In the genomic region with DNA sequence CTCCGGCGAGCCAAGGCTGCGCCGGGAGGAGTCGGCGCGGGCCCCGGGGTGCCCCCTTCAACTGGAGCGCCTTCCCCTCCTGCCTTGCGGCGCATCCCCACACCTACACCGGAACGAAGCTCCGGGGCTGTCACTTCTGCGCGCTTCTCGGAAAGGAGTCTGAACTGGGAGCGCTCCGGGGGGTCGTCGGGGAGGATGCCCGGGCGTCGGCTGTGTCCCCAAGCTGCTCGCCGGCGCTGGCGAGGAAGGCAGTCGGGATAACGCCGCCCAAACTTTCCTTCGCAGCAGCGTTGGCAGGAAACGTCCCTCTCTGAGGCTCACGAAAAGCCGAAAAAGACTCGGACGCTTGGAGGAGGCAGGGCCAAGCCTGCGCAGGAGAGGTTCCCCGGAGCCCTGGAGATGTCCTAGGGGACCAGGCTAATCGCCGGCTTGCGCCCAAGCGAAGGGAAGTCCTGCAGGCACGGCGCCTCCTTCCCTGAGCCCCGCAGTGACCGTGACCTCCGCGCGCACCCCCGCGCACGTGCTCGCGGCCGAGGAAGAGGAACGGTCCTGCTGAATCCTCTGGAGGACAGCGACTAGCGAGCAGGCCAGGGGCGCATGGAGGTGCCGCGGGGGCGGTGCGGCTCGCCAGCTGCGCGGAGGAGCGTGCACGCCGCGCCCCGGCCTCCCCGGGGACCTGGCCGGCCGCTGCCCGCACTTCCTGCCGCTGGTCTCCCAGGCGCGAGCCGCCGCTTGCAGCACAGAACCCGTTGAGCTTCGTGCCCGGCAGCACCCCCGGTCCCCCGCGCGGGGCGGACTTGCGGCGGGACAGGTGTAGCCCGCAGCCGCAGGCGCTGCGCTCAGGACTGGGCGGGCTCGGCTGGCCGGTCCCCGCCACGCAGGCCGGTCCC, we compare ENCODE assay signal across 8 cellular contexts. TPM values are rescaled to one million over a fixed set of nuclear protein-coding genes. Genes with fewer than 3 reads are reported as not detected.
DNase-seq lines count a peak whose midpoint lies in the region; ATAC-seq and TF ChIP-seq lines count a peak whose summit lies in the region.

A gene (plus strand): TSS at position 740 of the 890 bp plus-strand sequence.

- H3K9me3 Mint-ChIP-seq in activated CD4-positive, alpha-beta T cell treated with anti-CD3 and anti-CD28 coated beads for 36 hours (ENCODE audit: low read depth), result no peaks in the 10 kb centered on the region
- no peaks in the 10 kb centered on the region for H3K9me3 Mint-ChIP-seq in activated T-helper 1 cell treated with anti-CD3 and anti-CD28 coated beads, Interleukin-12 subunit alpha, Interleukin-12 subunit beta, Interleukin-2, Interleukin-4 antibody, amounts not matched to agents 30 ng/mL and 10 ng/mL and 1 ng/mL, durations not matched to agents 14 hours and 24 hours and 36 hours
- H3K9me3 Mint-ChIP-seq in natural killer cell treated with Interleukin-12 subunit alpha and Interleukin-12 subunit beta and Interleukin-15 and Interleukin-18, amount 100 ng/mL, for 72 hours, result no peaks in the 10 kb centered on the region

- peak within 1 kb of the TSS; percentile 67 for H2AFZ ChIP-seq in KMS-11 (ENCODE audit: low read depth)

- peak; percentile 52 for DNase-seq in activated CD4-positive, alpha-beta T cell treated with anti-CD3 and anti-CD28 coated beads for 36 hours
- no peak for DNase-seq in activated CD4-positive, alpha-beta T cell treated with anti-CD3 and anti-CD28 coated beads for 1 hour
- DNase-seq in activated T-helper 1 cell treated with anti-CD3 and anti-CD28 coated beads, Interleukin-12 subunit alpha, Interleukin-12 subunit beta, Interleukin-2, Interleukin-4 antibody, amounts not matched to agents 30 ng/mL and 10 ng/mL and 1 ng/mL, durations not matched to agents 14 hours and 24 hours and 36 hours (ENCODE audit: low spot score), result no peak
- peak; percentile 31 to 46 for DNase-seq in foreskin keratinocyte
- DNase-seq in natural killer cell treated with Interleukin-12 subunit alpha and Interleukin-12 subunit beta and Interleukin-15 and Interleukin-18, amount 100 ng/mL, for 72 hours (ENCODE audit: low spot score), result peak; percentile 72

- peaks cover 31% of the 10 kb centered on the region for H3K4me1 Mint-ChIP-seq in activated CD4-positive, alpha-beta T cell treated with anti-CD3 and anti-CD28 coated beads for 36 hours
- peaks cover 22% of the 10 kb centered on the region for H3K4me1 Mint-ChIP-seq in activated T-helper 1 cell treated with anti-CD3 and anti-CD28 coated beads, Interleukin-12 subunit alpha, Interleukin-12 subunit beta, Interleukin-2, Interleukin-4 antibody, amounts not matched to agents 30 ng/mL and 10 ng/mL and 1 ng/mL, durations not matched to agents 14 hours and 24 hours and 36 hours (ENCODE audit: low read depth)
- peaks cover 5 to 11% of the 10 kb centered on the region in 2 donors for H3K4me1 Mint-ChIP-seq in natural killer cell treated with Interleukin-12 subunit alpha and Interleukin-12 subunit beta and Interleukin-15 and Interleukin-18, amount 100 ng/mL, for 72 hours (ENCODE audit: low read depth in 2 of 2)

- ATAC-seq in activated CD4-positive, alpha-beta T cell treated with anti-CD3 and anti-CD28 coated beads for 36 hours, result peak; percentile 25
- ATAC-seq in foreskin keratinocyte, result peak; percentile 7
- peak; percentile 52 to 72 for ATAC-seq in natural killer cell treated with Interleukin-12 subunit alpha and Interleukin-12 subunit beta and Interleukin-15 and Interleukin-18, amount 100 ng/mL, for 72 hours
- ATAC-seq in GM18873 (IDR thresholded peaks at IDR 0.05; ENCODE audit: low FRiP score, unreplicated experiment), result no peak
- no peak for ATAC-seq in GM21576 (IDR thresholded peaks at IDR 0.05; ENCODE audit: unreplicated experiment)

- TF ChIP-seq CTCF in KMS-11 (conservative IDR thresholded peaks at IDR 0.05; ENCODE audit: low read depth, low read length), result no peak; the same call in 1 of the 2 replicates
- TF ChIP-seq CTCF in foreskin keratinocyte (conservative IDR thresholded peaks at IDR 0.05), result no peak

- CTCF ChIA-PET in activated CD4-positive, alpha-beta T cell treated with anti-CD3 and anti-CD28 coated beads for 36 hours (lab: Charles Lee), result interaction anchor here (0.9 to 1.1 kb wide), 4 partner anchors 22 to 382 kb away, joined by 3 to 13 read pairs (median 3); no protein-coding TSS in a partner anchor

- H3K79me2 ChIP-seq in KMS-11 (ENCODE audit: insufficient read depth, low read depth), result peaks cover 10% of the 10 kb centered on the region; the same call in 1 of the 2 replicates

- intact Hi-C loops in activated CD4-positive, alpha-beta T cell treated with anti-CD3 and anti-CD28 coated beads for 36 hours (cut with DNase I, micrococcal nuclease), result loop anchor here (1.0 to 5.0 kb wide), 8 partner anchors 84 to 484 kb away; a partner anchor contains a TSS
- intact Hi-C loops in activated T-helper 1 cell treated with anti-CD3 and anti-CD28 coated beads, Interleukin-12 subunit alpha, Interleukin-12 subunit beta, Interleukin-2, Interleukin-4 antibody, amounts not matched to agents 30 ng/mL and 10 ng/mL and 1 ng/mL, durations not matched to agents 14 hours and 24 hours and 36 hours (cut with micrococcal nuclease), result loop anchor here (1.0 to 5.0 kb wide), 6 partner anchors 86 to 382 kb away; no protein-coding TSS in a partner anchor

- H3K4me1 ChIP-seq in KMS-11 (ENCODE audit: low read depth, poor library complexity, severe bottlenecking) (no peaks in the 10 kb centered on the region), foreskin keratinocyte (peaks cover 11% of the 10 kb centered on the region)

- H3K4me3 ChIP-seq in KMS-11 (IDR thresholded peaks at IDR 0.05; ENCODE audit: insufficient read depth, low read depth, low read length), result no peak within 1 kb of the TSS

- H3K9ac ChIP-seq in KMS-11, result peak within 1 kb of the TSS; percentile 47; the same call in 1 of the 2 replicates

- peak within 1 kb of the TSS; percentile 51; the same call in 1 of the 2 replicates for H3K4me2 ChIP-seq in KMS-11

- H3K27me3 ChIP-seq in KMS-11 (ENCODE audit: insufficient read depth, low read depth) (no peaks in the 10 kb centered on the region), foreskin keratinocyte (peaks cover 68% of the 10 kb centered on the region)

- peaks cover 3% of the 10 kb centered on the region for H3K36me3 Mint-ChIP-seq in activated CD4-positive, alpha-beta T cell treated with anti-CD3 and anti-CD28 coated beads for 36 hours (ENCODE audit: low read depth)
- H3K36me3 Mint-ChIP-seq in activated T-helper 1 cell treated with anti-CD3 and anti-CD28 coated beads, Interleukin-12 subunit alpha, Interleukin-12 subunit beta, Interleukin-2, Interleukin-4 antibody, amounts not matched to agents 30 ng/mL and 10 ng/mL and 1 ng/mL, durations not matched to agents 14 hours and 24 hours and 36 hours (ENCODE audit: low read depth), result no peaks in the 10 kb centered on the region
- no peaks in the 10 kb centered on the region for H3K36me3 Mint-ChIP-seq in natural killer cell treated with Interleukin-12 subunit alpha and Interleukin-12 subunit beta and Interleukin-15 and Interleukin-18, amount 100 ng/mL, for 72 hours

- H3K4me3 Mint-ChIP-seq in activated CD4-positive, alpha-beta T cell treated with anti-CD3 and anti-CD28 coated beads for 36 hours, result peak within 1 kb of the TSS; percentile 79
- peak within 1 kb of the TSS; percentile 82 for H3K4me3 Mint-ChIP-seq in activated T-helper 1 cell treated with anti-CD3 and anti-CD28 coated beads, Interleukin-12 subunit alpha, Interleukin-12 subunit beta, Interleukin-2, Interleukin-4 antibody, amounts not matched to agents 30 ng/mL and 10 ng/mL and 1 ng/mL, durations not matched to agents 14 hours and 24 hours and 36 hours
- peak within 1 kb of the TSS; percentile 69 for H3K4me3 Mint-ChIP-seq in natural killer cell treated with Interleukin-12 subunit alpha and Interleukin-12 subunit beta and Interleukin-15 and Interleukin-18, amount 100 ng/mL, for 72 hours

- no peak within 1 kb of the TSS for H3K27ac ChIP-seq in KMS-11
- H3K27ac ChIP-seq in foreskin keratinocyte, result no peak within 1 kb of the TSS

- no peaks in the 10 kb centered on the region for H3K36me3 ChIP-seq in KMS-11 (ENCODE audit: insufficient read depth)

- H3K27ac Mint-ChIP-seq in activated CD4-positive, alpha-beta T cell treated with anti-CD3 and anti-CD28 coated beads for 36 hours, result peak within 1 kb of the TSS; percentile 72
- no peak within 1 kb of the TSS for H3K27ac Mint-ChIP-seq in activated T-helper 1 cell treated with anti-CD3 and anti-CD28 coated beads, Interleukin-12 subunit alpha, Interleukin-12 subunit beta, Interleukin-2, Interleukin-4 antibody, amounts not matched to agents 30 ng/mL and 10 ng/mL and 1 ng/mL, durations not matched to agents 14 hours and 24 hours and 36 hours
- no peak within 1 kb of the TSS for H3K27ac Mint-ChIP-seq in natural killer cell treated with Interleukin-12 subunit alpha and Interleukin-12 subunit beta and Interleukin-15 and Interleukin-18, amount 100 ng/mL, for 72 hours

- POLR2A ChIA-PET in activated CD4-positive, alpha-beta T cell treated with anti-CD3 and anti-CD28 coated beads for 36 hours (lab: Charles Lee), result interaction anchor here (1.1 kb wide), 1 partner anchor 87 kb away, joined by 3 read pairs; no protein-coding TSS in a partner anchor

- H4K20me1 ChIP-seq in KMS-11 (ENCODE audit: insufficient read depth), result no peaks in the 10 kb centered on the region

- H3K27me3 Mint-ChIP-seq in activated CD4-positive, alpha-beta T cell treated with anti-CD3 and anti-CD28 coated beads for 36 hours, result peaks cover 18% of the 10 kb centered on the region
- H3K27me3 Mint-ChIP-seq in activated T-helper 1 cell treated with anti-CD3 and anti-CD28 coated beads, Interleukin-12 subunit alpha, Interleukin-12 subunit beta, Interleukin-2, Interleukin-4 antibody, amounts not matched to agents 30 ng/mL and 10 ng/mL and 1 ng/mL, durations not matched to agents 14 hours and 24 hours and 36 hours (ENCODE audit: insufficient read depth), result peaks cover 50% of the 10 kb centered on the region
- H3K27me3 Mint-ChIP-seq in natural killer cell treated with Interleukin-12 subunit alpha and Interleukin-12 subunit beta and Interleukin-15 and Interleukin-18, amount 100 ng/mL, for 72 hours, result peaks cover 39 to 60% of the 10 kb centered on the region in 2 donors

RNA-seq across cellular contexts. Expression of the gene that starts here (rescaled TPM):
- total RNA-seq in activated CD4-positive, alpha-beta T cell treated with anti-CD3 and anti-CD28 coated beads for 36 hours, result 1 to 10 TPM; 1.4 TPM
- total RNA-seq in activated T-helper 1 cell treated with anti-CD3 and anti-CD28 coated beads, Interleukin-12 subunit alpha, Interleukin-12 subunit beta, Interleukin-2, Interleukin-4 antibody, amounts not matched to agents 30 ng/mL and 10 ng/mL and 1 ng/mL, durations not matched to agents 14 hours and 24 hours and 36 hours, result 0.39 and 0.54 TPM in 2 replicates
- 0.07 and 0.14 TPM in 2 replicates for total RNA-seq in foreskin keratinocyte
- 0.01 and 0.07 TPM in 2 replicates for polyA plus RNA-seq in foreskin keratinocyte
- under 1 TPM in 1 of 2 donors, not detected in 1; 0.05 TPM for total RNA-seq in natural killer cell treated with Interleukin-12 subunit alpha and Interleukin-12 subunit beta and Interleukin-15 and Interleukin-18, amount 100 ng/mL, for 72 hours

Comparison
In these comparisons a context has a peak if more than half of its experiments do, and no peak if none do; other contexts are left out.
1. Peak in DNase-seq and ATAC-seq in foreskin keratinocyte; RNA of the gene not detected or under 1 TPM.
2. Peak in DNase-seq and ATAC-seq in natural killer cell treated with Interleukin-12 subunit alpha and Interleukin-12 subunit beta and Interleukin-15 and Interleukin-18, amount 100 ng/mL, for 72 hours; RNA of the gene not detected or under 1 TPM.